11 cellular contexts compared by ENCODE assay signal in the genomic region with DNA sequence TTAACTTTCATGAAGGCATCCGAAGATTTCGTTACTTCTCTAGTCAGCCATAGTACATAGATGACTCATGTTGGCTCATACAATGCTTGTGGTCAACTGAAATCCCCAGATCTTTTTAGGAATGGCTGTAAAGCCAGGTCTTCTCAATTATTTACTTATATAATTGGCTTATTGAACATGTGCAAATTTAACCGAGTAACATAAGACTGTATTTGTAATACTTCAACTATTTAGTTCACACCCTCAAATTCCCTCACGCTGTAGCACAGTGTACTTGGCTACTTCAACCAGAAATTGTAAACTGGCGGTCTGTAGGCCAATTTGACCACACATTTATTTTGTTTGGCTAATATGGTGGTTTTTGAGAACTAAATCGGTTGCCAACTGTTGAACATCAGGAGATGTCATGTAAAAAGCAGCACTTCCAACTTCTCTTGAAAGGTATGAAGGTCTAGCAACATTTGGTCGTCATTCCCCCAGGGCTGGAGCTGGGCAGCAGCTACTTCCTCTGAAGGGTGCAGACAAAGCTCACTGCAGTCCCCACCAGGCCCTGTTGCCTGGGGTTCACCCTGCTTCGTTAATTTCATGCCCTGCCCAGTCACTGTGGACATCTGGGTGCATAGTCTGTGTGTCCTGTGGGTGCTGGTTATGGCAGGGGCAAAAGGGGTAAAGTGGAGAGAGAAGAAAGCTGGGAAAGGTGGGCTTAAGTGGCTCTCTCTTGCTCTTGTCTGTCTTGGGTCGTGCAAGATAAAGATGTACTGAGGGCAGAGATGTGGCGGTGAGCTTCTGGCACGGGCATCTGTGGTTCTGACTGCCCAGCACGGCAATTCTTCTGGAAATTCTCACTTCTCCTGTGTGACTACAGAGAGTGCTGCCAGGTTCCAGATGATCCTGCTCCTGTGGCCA. TPM values are rescaled to one million over a fixed set of nuclear protein-coding genes. Genes with fewer than 3 reads are reported as not detected.
DNase-seq lines count a peak whose midpoint lies in the region; ATAC-seq and TF ChIP-seq lines count a peak whose summit lies in the region.
"Had no signal": no experiment of that assay in that cellular context is flagged by ENCODE, and none has a peak within 500 bp of the region (broad histone marks: within the 10 kb centered on the region; RNA-seq: fewer than 3 reads in every experiment).

No MANE protein-coding gene starts in this region.

- H3K9me3 Mint-ChIP-seq in Calu3 (ENCODE audit: low read depth, unreplicated experiment): no peaks in the 10 kb centered on the region
- no peaks in the 10 kb centered on the region for H3K9me3 Mint-ChIP-seq in naive thymus-derived CD4-positive, alpha-beta T cell

- peak; percentile 21 for ATAC-seq in IMR-90 (ENCODE audit: low read depth)
- ATAC-seq in naive thymus-derived CD4-positive, alpha-beta T cell: no peak
- ATAC-seq in HG03025 (IDR thresholded peaks at IDR 0.05; ENCODE audit: low FRiP score, unreplicated experiment): no peak
- no peak for ATAC-seq in HG03159 (IDR thresholded peaks at IDR 0.05; ENCODE audit: unreplicated experiment)

- peaks cover 24% of the 10 kb centered on the region for H3K36me3 Mint-ChIP-seq in Calu3 (ENCODE audit: insufficient read depth, unreplicated experiment)
- no peaks in the 10 kb centered on the region for H3K36me3 Mint-ChIP-seq in naive thymus-derived CD4-positive, alpha-beta T cell

- H2BK20ac ChIP-seq in IMR-90 (ENCODE audit: low read depth, low read length): peak overlapping the region; percentile 79

- H2AK5ac ChIP-seq in IMR-90 (ENCODE audit: low read depth, low read length): peak overlapping the region; percentile 79

- H3K36me3 ChIP-seq in IMR-90 (ENCODE audit: control insufficient read depth, insufficient read depth, low read length) (no peaks in the 10 kb centered on the region), brain microvascular endothelial cell (replicated peaks) (no peaks in the 10 kb centered on the region), hepatocyte (replicated peaks; ENCODE audit: insufficient read depth, low read depth) (no peaks in the 10 kb centered on the region), A673 (ENCODE audit: insufficient read depth, low read length, poor library complexity, severe bottlenecking) (no peaks in the 10 kb centered on the region)
- H3K36me3 ChIP-seq in naive thymus-derived CD4-positive, alpha-beta T cell (ENCODE audit: control insufficient read depth in 2 of 3, insufficient read depth in 3 of 3, low read length in 3 of 3): no peaks in the 10 kb centered on the region
- H3K36me3 ChIP-seq: thoracic aorta had no signal

- H3K27ac ChIP-seq in IMR-90 (ENCODE audit: insufficient read depth, low read length) (peak overlapping the region; percentile 72), brain microvascular endothelial cell (peak overlapping the region; percentile 57), hepatocyte (no peak overlapping the region), A673 (ENCODE audit: low read depth, low read length, poor library complexity, severe bottlenecking) (no peak overlapping the region)
- H3K27ac ChIP-seq in naive thymus-derived CD4-positive, alpha-beta T cell (ENCODE audit: low read depth, low read length): no peak overlapping the region
- H3K27ac ChIP-seq: thoracic aorta had no signal

- H3K4ac ChIP-seq in IMR-90 (ENCODE audit: low read depth, low read length): peak overlapping the region; percentile 92

- peaks cover 44% of the 10 kb centered on the region for H3K27me3 Mint-ChIP-seq in Calu3 (ENCODE audit: unreplicated experiment)
- H3K27me3 Mint-ChIP-seq in naive thymus-derived CD4-positive, alpha-beta T cell: peaks cover 0 to 45% (median 0%) of the 10 kb centered on the region in 5 donors

- peak overlapping the region; percentile 55; the same call in 2 of the 3 replicates for H2BK15ac ChIP-seq in IMR-90 (ENCODE audit: low read depth, low read length)

- CTCF ChIA-PET in Calu3 (lab: Charles Lee) (no interaction called here), IMR-90 (lab: Yijun Ruan, JAX) (interaction anchor here (0.8 to 1.8 kb wide), 2 partner anchors 260 to 384 kb away, joined by 3 to 4 read pairs; no protein-coding TSS in a partner anchor), A673 (lab: Charles Lee) (no interaction called here)
- CTCF ChIA-PET in naive thymus-derived CD4-positive, alpha-beta T cell (lab: Charles Lee): interaction anchor here (0.6 to 1.1 kb wide), 2 partner anchors 94 to 384 kb away, joined by 3 read pairs; no protein-coding TSS in a partner anchor

- H3K23ac ChIP-seq in IMR-90 (ENCODE audit: low read depth, low read length): peak overlapping the region; percentile 59

- in situ Hi-C loops in IMR-90 (cut with MboI; ENCODE audit: low sequenced_read_pairs) (loop anchor here (5.0 to 25.0 kb wide), 2 partner anchors 211 to 381 kb away; no protein-coding TSS in a partner anchor), brain microvascular endothelial cell (cut with HindIII; ENCODE audit: low pct_ligation_motif_present, low sequenced_read_pairs) (loop anchor here (25.0 kb wide), 2 partner anchors 186 to 361 kb away; no protein-coding TSS in a partner anchor)

- peak overlapping the region; percentile 25; the same call in 1 of the 2 replicates for H4K5ac ChIP-seq in IMR-90 (ENCODE audit: low read depth, low read length)

- TF ChIP-seq POLR2A in IMR-90 (IDR thresholded peaks at IDR 0.05; ENCODE audit: low read depth, low read length): no peak

- H3K27ac Mint-ChIP-seq in Calu3 (ENCODE audit: unreplicated experiment): peak overlapping the region; percentile 59
- peak overlapping the region in 5 of 9 donors; percentile 22 to 71 (median 55) for H3K27ac Mint-ChIP-seq in naive thymus-derived CD4-positive, alpha-beta T cell

- peak overlapping the region; percentile 55 for H3K4me2 ChIP-seq in IMR-90 (ENCODE audit: low read depth, low read length)
- H3K4me2 ChIP-seq in hepatocyte: no peak overlapping the region

- H3K4me1 ChIP-seq in IMR-90 (ENCODE audit: control insufficient read depth, insufficient read depth, low read length) (peaks cover 13% of the 10 kb centered on the region), hepatocyte (ENCODE audit: insufficient read depth) (no peaks in the 10 kb centered on the region), A673 (ENCODE audit: insufficient read depth, low read length, poor library complexity, severe bottlenecking) (peaks cover 12% of the 10 kb centered on the region)
- H3K4me1 ChIP-seq in naive thymus-derived CD4-positive, alpha-beta T cell (ENCODE audit: control insufficient read depth in 2 of 2, insufficient read depth in 2 of 2, low read length in 2 of 2): peaks cover 0 to 16% of the 10 kb centered on the region in 2 donors

- DNase-seq in Calu3: no peak
- peak; percentile 98 for DNase-seq in IMR-90
- DNase-seq in brain microvascular endothelial cell: peak; percentile 75
- DNase-seq in naive thymus-derived CD4-positive, alpha-beta T cell: no peak
- DNase-seq in hepatocyte (ENCODE audit: low spot score): no peak
- no peak for DNase-seq in A673 (ENCODE audit: low spot score)
- DNase-seq: effector memory CD4-positive, alpha-beta T cell; NCI-H1930 had no signal

- peaks cover 12% of the 10 kb centered on the region for H3K9me1 ChIP-seq in IMR-90 (ENCODE audit: insufficient read depth, low read length)

- H4K8ac ChIP-seq in IMR-90 (ENCODE audit: low read depth in 2 of 2, low read length in 2 of 2): peak overlapping the region in 1 of 2 experiments; percentile 54; a peak in 2 of 4 replicates

- peak overlapping the region; percentile 62 for H2AK9ac ChIP-seq in IMR-90 (replicated peaks; ENCODE audit: low read depth, low read length, poor library complexity)

- peak overlapping the region; percentile 89 for H2BK120ac ChIP-seq in IMR-90 (ENCODE audit: low read depth, low read length)

- no peak overlapping the region for H3K4me3 ChIP-seq in IMR-90 (ENCODE audit: insufficient read depth, low read depth, low read length)
- H3K4me3 ChIP-seq in brain microvascular endothelial cell (ENCODE audit: low read depth, low read length): no peak overlapping the region
- H3K4me3 ChIP-seq in naive thymus-derived CD4-positive, alpha-beta T cell (ENCODE audit: low read length): no peak overlapping the region
- H3K4me3 ChIP-seq in hepatocyte: no peak overlapping the region
- H3K4me3 ChIP-seq in A673 (ENCODE audit: low read depth, low read length, poor library complexity, severe bottlenecking): no peak overlapping the region
- H3K4me3 ChIP-seq: thoracic aorta had no signal

- peak overlapping the region; percentile 22; the same call in 1 of the 2 replicates for H3K56ac ChIP-seq in IMR-90 (ENCODE audit: extremely low read depth, insufficient read depth, low read length)

- H4K91ac ChIP-seq in IMR-90 (ENCODE audit: insufficient read depth, low read depth, low read length): peak overlapping the region; percentile 84

- peaks cover 22% of the 10 kb centered on the region for H3K4me1 Mint-ChIP-seq in Calu3 (ENCODE audit: low read depth, unreplicated experiment)
- peaks cover 20 to 48% (median 35%) of the 10 kb centered on the region in 7 donors for H3K4me1 Mint-ChIP-seq in naive thymus-derived CD4-positive, alpha-beta T cell

- peak overlapping the region; percentile 65 for H3K14ac ChIP-seq in IMR-90 (replicated peaks; ENCODE audit: low read depth, low read length)

- H4K20me1 ChIP-seq in IMR-90 (ENCODE audit: insufficient read depth, low read length) (peaks cover 23% of the 10 kb centered on the region), hepatocyte (ENCODE audit: insufficient read depth, poor library complexity, severe bottlenecking) (no peaks in the 10 kb centered on the region)

- TF ChIP-seq CTCF in Calu3 (IDR thresholded peaks at IDR 0.05; ENCODE audit: unreplicated experiment) (no peak), IMR-90 (conservative IDR thresholded peaks at IDR 0.05; ENCODE audit: low read depth, low read length) (no peak), brain microvascular endothelial cell (IDR thresholded peaks at IDR 0.05; ENCODE audit: low read depth, low read length, missing control alignments) (no peak), hepatocyte (IDR thresholded peaks at IDR 0.05; ENCODE audit: poor library complexity) (no peak), A673 (conservative IDR thresholded peaks at IDR 0.05; ENCODE audit: low read depth, low read length) (no peak)

- BruUV-seq in Calu3 (replicated peaks; lab: Mats Ljungman, UMichigan) (no TSS peak), IMR-90 (replicated peaks; lab: Mats Ljungman, UMichigan) (no TSS peak), A673 (replicated peaks; lab: Mats Ljungman, UMichigan) (no TSS peak)

- H3K4me3 Mint-ChIP-seq in Calu3 (ENCODE audit: low read depth, unreplicated experiment): no peak overlapping the region
- H3K4me3 Mint-ChIP-seq in naive thymus-derived CD4-positive, alpha-beta T cell: peak overlapping the region in 5 of 10 donors; percentile 3 to 29 (median 13)

- H3K9me3 ChIP-seq in IMR-90 (ENCODE audit: control insufficient read depth, insufficient read depth, low read length): 0 out of 2 replicates have a peak, but pooled peaks cover 2% of the 10 kb centered on the region
- H3K9me3 ChIP-seq in naive thymus-derived CD4-positive, alpha-beta T cell (ENCODE audit: control insufficient read depth in 2 of 3, low read length in 3 of 3): no peaks in the 10 kb centered on the region
- H3K9me3 ChIP-seq in hepatocyte (ENCODE audit: low read depth): no peaks in the 10 kb centered on the region
- no peaks in the 10 kb centered on the region for H3K9me3 ChIP-seq in A673 (ENCODE audit: low read depth, low read length, poor library complexity, severe bottlenecking)
- H3K9me3 ChIP-seq: thoracic aorta had no signal

- dilution Hi-C loops in IMR-90 (cut with HindIII; ENCODE audit: low sequenced_read_pairs, unreplicated experiment): no loop called here

- H2BK5ac ChIP-seq in IMR-90 (ENCODE audit: low read depth, low read length, poor library complexity, severe bottlenecking): peak overlapping the region; percentile 86

- H3K79me1 ChIP-seq in IMR-90 (ENCODE audit: low read depth in 1 of 2, low read length in 2 of 2): peaks cover 0 to 33% of the 10 kb centered on the region in 2 experiments; a peak in 2 of 4 replicates

- no peaks in the 10 kb centered on the region for H3K9me2 ChIP-seq in hepatocyte (replicated peaks; ENCODE audit: insufficient read depth)

- H3K18ac ChIP-seq in IMR-90 (ENCODE audit: low read depth, low read length): peak overlapping the region; percentile 73

- no peak overlapping the region for H2AFZ ChIP-seq in IMR-90 (replicated peaks; ENCODE audit: low read length, poor library complexity)
- no peak overlapping the region for H2AFZ ChIP-seq in hepatocyte

- no peak for TF ChIP-seq RAD21 in IMR-90 (IDR thresholded peaks at IDR 0.05; ENCODE audit: low read length)

- H3K79me2 ChIP-seq in hepatocyte: no peaks in the 10 kb centered on the region

- intact Hi-C loops in Calu3 (cut with micrococcal nuclease; ENCODE audit: unreplicated experiment): loop anchor here (5.0 kb wide), 1 partner anchor 146 kb away; no protein-coding TSS in a partner anchor
- intact Hi-C loops in IMR-90 (cut with micrococcal nuclease): loop anchor here (2.0 to 5.0 kb wide), 3 partner anchors 136 to 251 kb away; no protein-coding TSS in a partner anchor
- intact Hi-C loops in naive thymus-derived CD4-positive, alpha-beta T cell (cut with micrococcal nuclease): loop anchor here in 1 of 2 donors (5.0 kb wide), 1 partner anchor 94 kb away; no protein-coding TSS in a partner anchor
- intact Hi-C loops in A673 (cut with micrococcal nuclease; ENCODE audit: unreplicated experiment): no loop called here

- WGBS in IMR-90 (ENCODE audit: extremely low coverage in 2 of 2, insufficient read length in 1 of 2), 2 experiments: 56% methylated on average over 5 of the region's 12 CpGs; no CpG with 5 or more reads in 1 of the 2 experiments
- 80% methylated on average over 12 of the region's 12 CpGs for WGBS in hepatocyte (ENCODE audit: low lambda C conversion rate, missing lambda C conversion rate)

- H3K9ac ChIP-seq in IMR-90 (ENCODE audit: low read depth, low read length): 0 out of 2 replicates have a peak overlapping the region, but pooled peaks have one; percentile 1

- peaks cover 18% of the 10 kb centered on the region for H3K27me3 ChIP-seq in IMR-90 (ENCODE audit: control insufficient read depth, insufficient read depth, low read length)
- H3K27me3 ChIP-seq in brain microvascular endothelial cell (replicated peaks): peaks cover 15% of the 10 kb centered on the region
- H3K27me3 ChIP-seq in naive thymus-derived CD4-positive, alpha-beta T cell (ENCODE audit: control insufficient read depth in 2 of 2, insufficient read depth in 2 of 2, low read length in 2 of 2): no peaks in the 10 kb centered on the region
- peaks cover 24% of the 10 kb centered on the region for H3K27me3 ChIP-seq in hepatocyte
- H3K27me3 ChIP-seq in A673 (replicated peaks; ENCODE audit: insufficient read depth, low read depth, low read length, poor library complexity): peaks cover 38% of the 10 kb centered on the region

- POLR2A ChIA-PET in IMR-90 (lab: Charles Lee; ENCODE audit: unreplicated experiment): no interaction called here
- POLR2A ChIA-PET in naive thymus-derived CD4-positive, alpha-beta T cell (lab: Charles Lee): interaction anchor here (0.6 to 0.8 kb wide), 2 partner anchors 50 to 266 kb away, joined by 3 to 8 read pairs; no protein-coding TSS in a partner anchor
- POLR2A ChIA-PET in A673 (lab: Charles Lee; ENCODE audit: low non-redundant PET): no interaction called here

RNA-seq across cellular contexts. Expression of a gene that starts 3.2 kb away (rescaled TPM):
- total RNA-seq in Calu3 (2022) (0.17 and 0.29 TPM in 2 replicates), IMR-90 (2012; rRNA removed) (3.4 and 3.9 TPM in 2 replicates), hepatocyte (1.9 and 2.1 TPM in 2 replicates), A673 (2021) (0.11 and 0.15 TPM in 2 replicates)
- polyA plus RNA-seq in IMR-90 (2012; rRNA removed) (5.3 and 5.7 TPM in 2 replicates), hepatocyte (1.1 and 1.9 TPM in 2 replicates)
- 2.9 and 5.9 TPM in 2 replicates for polyA plus RNA-seq in IMR-90 (2012; cell fraction: cytosol; rRNA removed)
- polyA plus RNA-seq in IMR-90 (2012; cell fraction: nucleus; rRNA removed; ENCODE audit: low replicate concordance): 10.7 and 11.0 TPM in 2 replicates
- total RNA-seq in naive thymus-derived CD4-positive, alpha-beta T cell: 10 to 100 TPM in 2 of 5 experiments, 1 to 10 TPM in 2, under 1 TPM in 1; 0.19 to 11.5 (median 6.1) TPM
- polyA plus RNA-seq in naive thymus-derived CD4-positive, alpha-beta T cell: 1 to 10 TPM; 1.3 to 3.5 TPM

Comparison
In these comparisons a context has a peak if more than half of its experiments do, and no peak if none do; other contexts are left out.
1. DNase-seq: peak in IMR-90 (single experiment) and brain microvascular endothelial cell (single experiment); none in Calu3 (single experiment), naive thymus-derived CD4-positive, alpha-beta T cell (0 of 9), hepatocyte (single experiment) and A673 (single experiment).
2. H3K27ac ChIP-seq: peak in IMR-90 (single experiment) and brain microvascular endothelial cell (single experiment); none in naive thymus-derived CD4-positive, alpha-beta T cell (single experiment), hepatocyte (single experiment) and A673 (single experiment).
3. CTCF ChIA-PET loops: an anchor here in IMR-90 (0.8 to 1.8 kb wide) and naive thymus-derived CD4-positive, alpha-beta T cell (0.6 to 1.1 kb wide); none called in Calu3 and A673.